ENCODE assay signal across 8 cellular contexts in genomic region chr1:229342305-229342901, GRCh38. TPM values are rescaled to one million over a fixed set of nuclear protein-coding genes. Genes with fewer than 3 reads are reported as not detected.
DNase-seq lines count a peak whose midpoint lies in the region; ATAC-seq, FAIRE-seq and TF ChIP-seq lines count a peak whose summit lies in the region.

No MANE protein-coding gene starts in this region.

- H3K9me3 Mint-ChIP-seq in activated naive CD8-positive, alpha-beta T cell (ENCODE audit: low read depth), result no peaks in the 10 kb centered on the region

- H3K9me3 ChIP-seq in MM.1S (replicated peaks; ENCODE audit: insufficient read depth, low read length) (no peaks in the 10 kb centered on the region), pancreas (no peaks in the 10 kb centered on the region), tibial artery (no peaks in the 10 kb centered on the region)

- peaks cover 44% of the 10 kb centered on the region for H3K79me2 ChIP-seq in MM.1S (ENCODE audit: low read length)

- H3K27ac ChIP-seq in MM.1S (ENCODE audit: low read length) (peak overlapping the region; percentile 78), pancreas (peak overlapping the region; percentile 66 to 85 (median 78)), tibial artery (peak overlapping the region; percentile 88 to 99)

- H3K36me3 Mint-ChIP-seq in activated naive CD8-positive, alpha-beta T cell, result peaks cover 3% of the 10 kb centered on the region

- H3F3A ChIP-seq in MM.1S (ENCODE audit: insufficient read depth, low read length), result peaks cover 22% of the 10 kb centered on the region

- no peak for FAIRE-seq in pancreas (lab: Jason Lieb, UNC)

- peak overlapping the region; percentile 80 for H2AFZ ChIP-seq in MM.1S (ENCODE audit: low read length)

- H3K27ac Mint-ChIP-seq in activated naive CD8-positive, alpha-beta T cell, result no peak overlapping the region

- H4K20me1 ChIP-seq in MM.1S (ENCODE audit: insufficient read depth, low read length), result no peaks in the 10 kb centered on the region

- H3K27me3 ChIP-seq in GM06990 (replicated peaks; ENCODE audit: control insufficient read depth, insufficient read depth, low read length), result peaks cover 1% of the 10 kb centered on the region; the same call in 1 of the 2 replicates
- H3K27me3 ChIP-seq in MM.1S (replicated peaks; ENCODE audit: insufficient read depth, low read length), result 0 out of 2 replicates have a peak, but pooled peaks cover 2% of the 10 kb centered on the region
- H3K27me3 ChIP-seq in pancreas, result no peaks in the 10 kb centered on the region
- peaks cover 0 to 8% of the 10 kb centered on the region in 2 donors for H3K27me3 ChIP-seq in tibial artery

- TF ChIP-seq CTCF in GM06990 (IDR thresholded peaks at IDR 0.05; ENCODE audit: insufficient read depth, low read length, poor library complexity, severe bottlenecking), result no peak
- no peak for TF ChIP-seq CTCF in MM.1S (IDR thresholded peaks at IDR 0.05; ENCODE audit: low read length)
- TF ChIP-seq CTCF in pancreas (IDR thresholded peaks at IDR 0.05), result no peak
- no peak for TF ChIP-seq CTCF in tibial artery (IDR thresholded peaks at IDR 0.05)

- H3K4me3 ChIP-seq in GM06990 (replicated peaks; ENCODE audit: low read depth, low read length), result peak overlapping the region; percentile 80
- peak overlapping the region; percentile 80 for H3K4me3 ChIP-seq in MM.1S (ENCODE audit: low read length)
- peak overlapping the region; percentile 89 to 94 (median 92) for H3K4me3 ChIP-seq in pancreas
- peak overlapping the region; percentile 68 to 99 for H3K4me3 ChIP-seq in tibial artery

- H3K4me1 Mint-ChIP-seq in activated naive CD8-positive, alpha-beta T cell (ENCODE audit: low read depth), result peaks cover 43% of the 10 kb centered on the region

- H3K4me3 Mint-ChIP-seq in activated naive CD8-positive, alpha-beta T cell, result peak overlapping the region; percentile 78

- ATAC-seq in SK-N-SH treated with all-trans-retinoic acid at 6 μM for 48 hours (peak; percentile 87), Right ventricle myocardium inferior (peak; percentile 97), pancreas (peak; percentile 95 to 98 (median 97))

- H3K36me3 ChIP-seq in GM06990 (ENCODE audit: control insufficient read depth, insufficient read depth, low read length) (no peaks in the 10 kb centered on the region), MM.1S (replicated peaks; ENCODE audit: insufficient read depth, low read length) (no peaks in the 10 kb centered on the region), pancreas (no peaks in the 10 kb centered on the region), tibial artery (no peaks in the 10 kb centered on the region)

- peak overlapping the region; percentile 95; the same call in 1 of the 2 replicates for H3K4me2 ChIP-seq in MM.1S (ENCODE audit: low read depth, low read length)

- H3K9ac ChIP-seq in MM.1S (ENCODE audit: low read length), result peak overlapping the region; percentile 80

- H3K9me2 ChIP-seq in MM.1S (replicated peaks; ENCODE audit: insufficient read depth, low read length), result no peaks in the 10 kb centered on the region

- no peaks in the 10 kb centered on the region for H3K27me3 Mint-ChIP-seq in activated naive CD8-positive, alpha-beta T cell

- H3K4me1 ChIP-seq in MM.1S (ENCODE audit: low read length) (peaks cover 22% of the 10 kb centered on the region), pancreas (peaks cover 0 to 4% (median 0%) of the 10 kb centered on the region in 3 donors), tibial artery (peaks cover 0 to 25% (median 14%) of the 10 kb centered on the region in 4 donors)

- WGBS in pancreas, 2 donors, result 0% methylated on average over 37 to 73 of the region's 73 CpGs

- DNase-seq in GM06990 (ENCODE audit: extremely low read depth, insufficient read length), result peak; percentile 85
- DNase-seq in HCEC 1CT, result peak; percentile 72
- DNase-seq in MM.1S, result peak; percentile 91
- DNase-seq in Right ventricle myocardium inferior (ENCODE audit: missing footprints), result peak; percentile 91
- peak; percentile 82 to 94 (median 87) for DNase-seq in pancreas
- peak; percentile 82 to 91 for DNase-seq in tibial artery

- intact Hi-C loops in Right ventricle myocardium inferior (cut with DNase I) (loop anchor here (5.0 kb wide), 1 partner anchor 70 kb away; the partner anchor contains the start of gene RAB4A), pancreas (cut with DNase I) (no loop called here), tibial artery (cut with DNase I; ENCODE audit: low total_unique reads) (loop anchor here (5.0 to 10.0 kb wide), 2 partner anchors 70 to 92 kb away; partner anchors contain the start of genes ACTA1 and RAB4A)

TF ChIP-seq in SK-N-SH treated with all-trans-retinoic acid at 6 μM for 48 hours, 23 proteins besides CTCF, POLR2A, EP300 and RAD21 (continues in another document):
- TF ChIP-seq CSDC2 (CRISPR knock-in tag; IDR thresholded peaks at IDR 0.05) (no peak), ESRRG (CRISPR knock-in tag; IDR thresholded peaks at IDR 0.05) (no peak), TSHZ2 (CRISPR knock-in tag; IDR thresholded peaks at IDR 0.05) (no peak), ZC3H10 (CRISPR knock-in tag; IDR thresholded peaks at IDR 0.05) (no peak), PPARA (CRISPR knock-in tag; IDR thresholded peaks at IDR 0.05; ENCODE audit: borderline replicate concordance) (no peak), TOX (CRISPR knock-in tag; IDR thresholded peaks at IDR 0.05; ENCODE audit: borderline replicate concordance) (no peak), ZNF8 (CRISPR knock-in tag; IDR thresholded peaks at IDR 0.05) (no peak)
- TF ChIP-seq, protein P1, sequence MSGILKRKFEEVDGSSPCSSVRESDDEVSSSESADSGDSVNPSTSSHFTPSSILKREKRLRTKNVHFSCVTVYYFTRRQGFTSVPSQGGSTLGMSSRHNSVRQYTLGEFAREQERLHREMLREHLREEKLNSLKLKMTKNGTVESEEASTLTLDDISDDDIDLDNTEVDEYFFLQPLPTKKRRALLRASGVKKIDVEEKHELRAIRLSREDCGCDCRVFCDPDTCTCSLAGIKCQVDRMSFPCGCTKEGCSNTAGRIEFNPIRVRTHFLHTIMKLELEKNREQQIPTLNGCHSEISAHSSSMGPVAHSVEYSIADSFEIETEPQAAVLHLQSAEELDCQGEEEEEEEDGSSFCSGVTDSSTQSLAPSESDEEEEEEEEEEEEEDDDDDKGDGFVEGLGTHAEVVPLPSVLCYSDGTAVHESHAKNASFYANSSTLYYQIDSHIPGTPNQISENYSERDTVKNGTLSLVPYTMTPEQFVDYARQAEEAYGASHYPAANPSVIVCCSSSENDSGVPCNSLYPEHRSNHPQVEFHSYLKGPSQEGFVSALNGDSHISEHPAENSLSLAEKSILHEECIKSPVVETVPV (CRISPR knock-in tag; IDR thresholded peaks at IDR 0.05), result no peak
- TF ChIP-seq, protein P2, sequence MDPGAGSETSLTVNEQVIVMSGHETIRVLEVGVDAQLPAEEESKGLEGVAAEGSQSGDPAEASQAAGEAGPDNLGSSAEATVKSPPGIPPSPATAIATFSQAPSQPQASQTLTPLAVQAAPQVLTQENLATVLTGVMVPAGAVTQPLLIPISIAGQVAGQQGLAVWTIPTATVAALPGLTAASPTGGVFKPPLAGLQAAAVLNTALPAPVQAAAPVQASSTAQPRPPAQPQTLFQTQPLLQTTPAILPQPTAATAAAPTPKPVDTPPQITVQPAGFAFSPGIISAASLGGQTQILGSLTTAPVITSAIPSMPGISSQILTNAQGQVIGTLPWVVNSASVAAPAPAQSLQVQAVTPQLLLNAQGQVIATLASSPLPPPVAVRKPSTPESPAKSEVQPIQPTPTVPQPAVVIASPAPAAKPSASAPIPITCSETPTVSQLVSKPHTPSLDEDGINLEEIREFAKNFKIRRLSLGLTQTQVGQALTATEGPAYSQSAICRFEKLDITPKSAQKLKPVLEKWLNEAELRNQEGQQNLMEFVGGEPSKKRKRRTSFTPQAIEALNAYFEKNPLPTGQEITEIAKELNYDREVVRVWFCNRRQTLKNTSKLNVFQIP (CRISPR knock-in tag; IDR thresholded peaks at IDR 0.05; ENCODE audit: borderline replicate concordance, low read depth), result no peak
- TF ChIP-seq, protein P3, sequence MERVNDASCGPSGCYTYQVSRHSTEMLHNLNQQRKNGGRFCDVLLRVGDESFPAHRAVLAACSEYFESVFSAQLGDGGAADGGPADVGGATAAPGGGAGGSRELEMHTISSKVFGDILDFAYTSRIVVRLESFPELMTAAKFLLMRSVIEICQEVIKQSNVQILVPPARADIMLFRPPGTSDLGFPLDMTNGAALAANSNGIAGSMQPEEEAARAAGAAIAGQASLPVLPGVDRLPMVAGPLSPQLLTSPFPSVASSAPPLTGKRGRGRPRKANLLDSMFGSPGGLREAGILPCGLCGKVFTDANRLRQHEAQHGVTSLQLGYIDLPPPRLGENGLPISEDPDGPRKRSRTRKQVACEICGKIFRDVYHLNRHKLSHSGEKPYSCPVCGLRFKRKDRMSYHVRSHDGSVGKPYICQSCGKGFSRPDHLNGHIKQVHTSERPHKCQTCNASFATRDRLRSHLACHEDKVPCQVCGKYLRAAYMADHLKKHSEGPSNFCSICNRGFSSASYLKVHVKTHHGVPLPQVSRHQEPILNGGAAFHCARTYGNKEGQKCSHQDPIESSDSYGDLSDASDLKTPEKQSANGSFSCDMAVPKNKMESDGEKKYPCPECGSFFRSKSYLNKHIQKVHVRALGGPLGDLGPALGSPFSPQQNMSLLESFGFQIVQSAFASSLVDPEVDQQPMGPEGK (CRISPR knock-in tag; IDR thresholded peaks at IDR 0.05; ENCODE audit: borderline replicate concordance), result no peak

RNA-seq across cellular contexts. Expression of gene CCSAP, which starts 0.4 kb away (rescaled TPM):
- 2.3 TPM for total RNA-seq in Right ventricle myocardium inferior
- 1 to 10 TPM in 5 of 6 donors, under 1 TPM in 1; 0.97 to 3.1 (median 1.4) TPM for total RNA-seq in pancreas
- polyA plus RNA-seq in pancreas, result 1 to 10 TPM; 1.7 to 4.6 TPM

Comparison
In these comparisons a context has a peak if more than half of its experiments do, and no peak if none do; other contexts are left out.
1. Peak in every context shown above with its lines: DNase-seq, ATAC-seq, H3K4me3 ChIP-seq and H3K27ac ChIP-seq.
2. intact Hi-C loops: an anchor here in Right ventricle myocardium inferior (5.0 kb wide) and tibial artery (5.0 to 10.0 kb wide); none called in pancreas.